In genomic region chr19:51507640-51508058, GRCh38 we compare ENCODE assay signal across 22 cellular contexts. TPM values are rescaled to one million over a fixed set of nuclear protein-coding genes. Genes with fewer than 3 reads are reported as not detected.
"Had no signal": no experiment of that assay in that cellular context is flagged by ENCODE, and none has a peak within 500 bp of the region (broad histone marks: within the 10 kb centered on the region; RNA-seq: fewer than 3 reads in every experiment).

No MANE protein-coding gene starts in this region.

- H3K36me3 ChIP-seq: adrenal gland, heart left ventricle, sigmoid colon, WERI-Rb-1 had no signal

- H3K4me1 ChIP-seq: adrenal gland, sigmoid colon, testis had no signal

- H3K27ac ChIP-seq: adrenal gland, coronary artery, sigmoid colon, testis, WERI-Rb-1 had no signal

- H3K9me3 ChIP-seq: adrenal gland, testis had no signal

- H3K27ac Mint-ChIP-seq: activated CD4-positive, alpha-beta T cell treated with anti-CD3 and anti-CD28 coated beads for 36 hours; activated CD8-positive, alpha-beta T cell treated with anti-CD3 and anti-CD28 coated beads, Interleukin-2, amount 10 ng/mL, durations not matched to agents 7 days and 5 days; activated naive CD4-positive, alpha-beta T cell treated with anti-CD3 and anti-CD28 coated beads, Interleukin-2, amount 10 ng/mL, durations not matched to agents 7 days and 5 days; activated T-helper 2 cell treated with anti-CD3 and anti-CD28 coated beads, Interferon-gamma antibody, Interleukin-2, Interleukin-4, amounts not matched to agents 10 μg/mL and 5 μg/mL and 100 μg/mL, durations not matched to agents 14 hours and 24 hours and 36 hours; nephron progenitor cell; stimulated activated naive CD8-positive, alpha-beta T cell treated with anti-CD3 and anti-CD28 coated beads, Interleukin-15, amount 100 ng/mL, for 72 hours had no signal

- DNase-seq: activated CD4-positive, alpha-beta T cell treated with anti-CD3 and anti-CD28 coated beads for 36 hours; activated CD8-positive, alpha-beta T cell treated with anti-CD3 and anti-CD28 coated beads, Interleukin-2, amount 10 ng/mL, durations not matched to agents 7 days and 5 days; activated naive CD4-positive, alpha-beta T cell treated with anti-CD3 and anti-CD28 coated beads, Interleukin-2, amount 10 ng/mL, durations not matched to agents 7 days and 5 days; caudate nucleus; effector memory CD4-positive, alpha-beta T cell; heart left ventricle; mesendoderm; nephron progenitor cell; sigmoid colon; stimulated activated CD4-positive, alpha-beta T cell treated with anti-CD3 and anti-CD28 coated beads, Interleukin-12 subunit alpha, Interleukin-12 subunit beta, amount 100 ng/mL, for 4 hours; stimulated activated naive CD8-positive, alpha-beta T cell treated with anti-CD3 and anti-CD28 coated beads, Interleukin-15, amount 100 ng/mL, for 72 hours; testis; WERI-Rb-1 had no signal

- H3K4me3 ChIP-seq: adrenal gland, coronary artery, heart left ventricle, sigmoid colon, testis had no signal

- H3K4me1 Mint-ChIP-seq: activated naive CD4-positive, alpha-beta T cell treated with anti-CD3 and anti-CD28 coated beads, Interleukin-2, amount 10 ng/mL, durations not matched to agents 7 days and 5 days; nephron progenitor cell had no signal

- H3K4me3 Mint-ChIP-seq: activated CD4-positive, alpha-beta T cell treated with anti-CD3 and anti-CD28 coated beads for 36 hours; activated CD8-positive, alpha-beta T cell treated with anti-CD3 and anti-CD28 coated beads, Interleukin-2, amount 10 ng/mL, durations not matched to agents 7 days and 5 days; activated naive CD4-positive, alpha-beta T cell treated with anti-CD3 and anti-CD28 coated beads, Interleukin-2, amount 10 ng/mL, durations not matched to agents 7 days and 5 days; nephron progenitor cell; stimulated activated naive CD8-positive, alpha-beta T cell treated with anti-CD3 and anti-CD28 coated beads, Interleukin-15, amount 100 ng/mL, for 72 hours had no signal

- H3K27me3 ChIP-seq: adrenal gland, testis had no signal

- FAIRE-seq: frontal cortex, islet of Langerhans had no signal

- H3K36me3 Mint-ChIP-seq: activated naive CD4-positive, alpha-beta T cell treated with anti-CD3 and anti-CD28 coated beads, Interleukin-2, amount 10 ng/mL, durations not matched to agents 7 days and 5 days had no signal

RNA-seq across cellular contexts. Expression of gene SIGLEC12, which starts 6.0 kb away (rescaled TPM):
- total RNA-seq: fibroblast of lung, frontal cortex, pulmonary artery endothelial cell, testis had no signal
- polyA plus RNA-seq: fibroblast of lung had no signal

RNA-seq across cellular contexts. Expression of gene SIGLEC6, which starts 23.8 kb away (rescaled TPM):
- total RNA-seq: activated CD4-positive, alpha-beta T cell treated with anti-CD3 and anti-CD28 coated beads for 36 hours; fibroblast of lung; frontal cortex; pulmonary artery endothelial cell had no signal
- polyA plus RNA-seq: adrenal gland, fibroblast of lung had no signal

RNA-seq across cellular contexts. Expression of gene CEACAM18, which starts 29.3 kb away (rescaled TPM):
- total RNA-seq: activated CD4-positive, alpha-beta T cell treated with anti-CD3 and anti-CD28 coated beads for 36 hours; activated CD8-positive, alpha-beta T cell treated with anti-CD3 and anti-CD28 coated beads, Interleukin-2, amount 10 ng/mL, durations not matched to agents 7 days and 5 days; activated T-helper 2 cell treated with anti-CD3 and anti-CD28 coated beads, Interferon-gamma antibody, Interleukin-2, Interleukin-4, amounts not matched to agents 10 μg/mL and 5 μg/mL and 100 μg/mL, durations not matched to agents 14 hours and 24 hours and 36 hours; adrenal gland; fibroblast of lung; frontal cortex; heart left ventricle; omental fat pad; pulmonary artery endothelial cell; sigmoid colon; testis; ureter had no signal
- polyA plus RNA-seq: adrenal gland, fibroblast of lung, heart left ventricle, sigmoid colon had no signal

RNA-seq across cellular contexts. Expression of gene SIGLEC8, which starts 49.4 kb away (rescaled TPM):
- total RNA-seq: activated CD4-positive, alpha-beta T cell treated with anti-CD3 and anti-CD28 coated beads for 36 hours; activated CD8-positive, alpha-beta T cell treated with anti-CD3 and anti-CD28 coated beads, Interleukin-2, amount 10 ng/mL, durations not matched to agents 7 days and 5 days; fibroblast of lung; pulmonary artery endothelial cell had no signal
- polyA plus RNA-seq: fibroblast of lung, heart left ventricle had no signal
